ENCODE assay signal across 11 cellular contexts in genomic region chr6:151627689-151628444, GRCh38.
A peak's percentile ranks its signal among the peaks of the same experiment; 100 is the strongest.
DNase-seq lines count a peak whose midpoint lies in the region; ATAC-seq and TF ChIP-seq lines count a peak whose summit lies in the region.
"Had no signal": no experiment of that assay in that cellular context is flagged by ENCODE, and none has a peak within 500 bp of the region (broad histone marks: within the 10 kb centered on the region; RNA-seq: fewer than 3 reads in every experiment).

No MANE protein-coding gene starts in this region.

- POLR2A ChIA-PET in HEK293 (lab: Yijun Ruan, JAX), result no interaction called here
- POLR2A ChIA-PET in activated CD4-positive, alpha-beta memory T cell treated with anti-CD3 and anti-CD28 coated beads for 36 hours (lab: Charles Lee), result no interaction called here

- no peaks in the 10 kb centered on the region for H3K9me3 ChIP-seq in HEK293 (ENCODE audit: control insufficient read depth, insufficient read depth, low read depth, low read length)
- H3K9me3 ChIP-seq: SK-N-SH had no signal

- CTCF ChIA-PET in HEK293 (lab: Yijun Ruan, JAX), result interaction anchor here (0.7 to 1.5 kb wide), 3 partner anchors 9 to 186 kb away, joined by 3 to 6 read pairs (median 4); no protein-coding TSS in a partner anchor
- CTCF ChIA-PET in activated CD4-positive, alpha-beta memory T cell treated with anti-CD3 and anti-CD28 coated beads for 36 hours (lab: Charles Lee), result no interaction called here

- DNase-seq in GM10266 (ENCODE audit: extremely low spot score) (peak; percentile 11), NCI-H774 (lab: John Stamatoyannopoulos, UW) (peak; percentile 83), iris pigment epithelial cell (ENCODE audit: low read depth) (peak; percentile 22), GDM1 (lab: John Stamatoyannopoulos, UW) (no peak)
- no peak for DNase-seq in activated CD4-positive, alpha-beta memory T cell treated with anti-CD3 and anti-CD28 coated beads for 36 hours
- DNase-seq: left colon, SK-N-SH had no signal

- ATAC-seq in SK-N-SH treated with all-trans-retinoic acid at 6 μM for 48 hours, result no peak
- no peak for ATAC-seq in HG03095 (IDR thresholded peaks at IDR 0.05; ENCODE audit: unreplicated experiment)
- ATAC-seq: left colon had no signal

- no peaks in the 10 kb centered on the region for H3K36me3 Mint-ChIP-seq in activated CD4-positive, alpha-beta memory T cell treated with anti-CD3 and anti-CD28 coated beads for 36 hours

- H3K4me3 ChIP-seq in HEK293 (ENCODE audit: low read depth, low read length), result no peak overlapping the region

- H3K27ac Mint-ChIP-seq in activated CD4-positive, alpha-beta memory T cell treated with anti-CD3 and anti-CD28 coated beads for 36 hours, result no peak overlapping the region
- H3K27ac Mint-ChIP-seq: dendritic cell treated with granulocyte-macrophage colony-stimulating factor and Interleukin-4, amounts not matched to agents 40 ng/mL and 50 ng/mL, for 4 days had no signal

- no peak for TF ChIP-seq CTCF in GM10266 (IDR thresholded peaks at IDR 0.05; ENCODE audit: control insufficient read depth, insufficient read depth, low read depth, missing control alignments)
- no peak for TF ChIP-seq CTCF in HEK293 (tag by site-specific recombination; IDR thresholded peaks at IDR 0.05)

- H3K4me1 Mint-ChIP-seq in activated CD4-positive, alpha-beta memory T cell treated with anti-CD3 and anti-CD28 coated beads for 36 hours (ENCODE audit: low read depth), result peaks cover 17% of the 10 kb centered on the region

- peaks cover 14% of the 10 kb centered on the region for H3K27me3 Mint-ChIP-seq in activated CD4-positive, alpha-beta memory T cell treated with anti-CD3 and anti-CD28 coated beads for 36 hours
- H3K27me3 Mint-ChIP-seq: dendritic cell treated with granulocyte-macrophage colony-stimulating factor and Interleukin-4, amounts not matched to agents 40 ng/mL and 50 ng/mL, for 4 days had no signal

- peaks cover 2% of the 10 kb centered on the region; the same call in 1 of the 2 replicates for H3K4me1 ChIP-seq in HEK293 (ENCODE audit: control insufficient read depth, insufficient read depth, low read length)

- H3K4me3 Mint-ChIP-seq in activated CD4-positive, alpha-beta memory T cell treated with anti-CD3 and anti-CD28 coated beads for 36 hours, result no peak overlapping the region
- H3K4me3 Mint-ChIP-seq: dendritic cell treated with granulocyte-macrophage colony-stimulating factor and Interleukin-4, amounts not matched to agents 40 ng/mL and 50 ng/mL, for 4 days had no signal

- no peaks in the 10 kb centered on the region for H3K9me3 Mint-ChIP-seq in activated CD4-positive, alpha-beta memory T cell treated with anti-CD3 and anti-CD28 coated beads for 36 hours
- H3K9me3 Mint-ChIP-seq: dendritic cell treated with granulocyte-macrophage colony-stimulating factor and Interleukin-4, amounts not matched to agents 40 ng/mL and 50 ng/mL, for 4 days had no signal

- H3K36me3 ChIP-seq in HEK293 (ENCODE audit: control insufficient read depth in 2 of 2, insufficient read depth in 1 of 2, low read length in 2 of 2), result no peaks in the 10 kb centered on the region

- intact Hi-C loops in activated CD4-positive, alpha-beta memory T cell treated with anti-CD3 and anti-CD28 coated beads for 36 hours (cut with micrococcal nuclease), result loop anchor here (1.0 kb wide), 1 partner anchor 74 kb away; no protein-coding TSS in a partner anchor

- no peak overlapping the region for H3K27ac ChIP-seq in HEK293 (ENCODE audit: extremely low read depth, low read depth, low read length)

TF ChIP-seq in HEK293, 187 proteins besides CTCF, POLR2A, EP300 and RAD21:
- peak; percentile 15; the same call in 1 of the 2 replicates for TF ChIP-seq ZNF350 (tag by site-specific recombination; IDR thresholded peaks at IDR 0.05)
- TF ChIP-seq ZNF664 (tag by site-specific recombination; IDR thresholded peaks at IDR 0.05), result no peak
- 0 out of 2 replicates have a peak, but pooled peaks have one; percentile 32 for TF ChIP-seq PRDM1 (tag by site-specific recombination; IDR thresholded peaks at IDR 0.05)

TF ChIP-seq in SK-N-SH treated with all-trans-retinoic acid at 6 μM for 48 hours, 23 proteins besides CTCF, POLR2A, EP300 and RAD21:
- TF ChIP-seq GLIS3 (CRISPR knock-in tag; IDR thresholded peaks at IDR 0.05) (no peak), ZC3H10 (CRISPR knock-in tag; IDR thresholded peaks at IDR 0.05) (no peak), ISL1 (CRISPR knock-in tag; IDR thresholded peaks at IDR 0.05) (no peak), ARNTL (CRISPR knock-in tag; IDR thresholded peaks at IDR 0.05; ENCODE audit: borderline replicate concordance, low read depth) (no peak), RARB (CRISPR knock-in tag; IDR thresholded peaks at IDR 0.05) (no peak), ZNF8 (CRISPR knock-in tag; IDR thresholded peaks at IDR 0.05) (no peak), OSR1 (CRISPR knock-in tag; IDR thresholded peaks at IDR 0.05) (no peak), ZFP30 (CRISPR knock-in tag; IDR thresholded peaks at IDR 0.05) (no peak), ZNF70 (CRISPR knock-in tag; IDR thresholded peaks at IDR 0.05) (no peak), ZNF565 (CRISPR knock-in tag; conservative IDR thresholded peaks at IDR 0.05; ENCODE audit: low read depth) (no peak), TOX (CRISPR knock-in tag; IDR thresholded peaks at IDR 0.05; ENCODE audit: borderline replicate concordance) (no peak), POU6F1 (CRISPR knock-in tag; IDR thresholded peaks at IDR 0.05; ENCODE audit: borderline replicate concordance, low read depth) (no peak), CSDC2 (CRISPR knock-in tag; IDR thresholded peaks at IDR 0.05) (no peak), TSHZ2 (CRISPR knock-in tag; IDR thresholded peaks at IDR 0.05) (no peak), SNAI2 (CRISPR knock-in tag; IDR thresholded peaks at IDR 0.05) (no peak)
- TF ChIP-seq, protein P1, sequence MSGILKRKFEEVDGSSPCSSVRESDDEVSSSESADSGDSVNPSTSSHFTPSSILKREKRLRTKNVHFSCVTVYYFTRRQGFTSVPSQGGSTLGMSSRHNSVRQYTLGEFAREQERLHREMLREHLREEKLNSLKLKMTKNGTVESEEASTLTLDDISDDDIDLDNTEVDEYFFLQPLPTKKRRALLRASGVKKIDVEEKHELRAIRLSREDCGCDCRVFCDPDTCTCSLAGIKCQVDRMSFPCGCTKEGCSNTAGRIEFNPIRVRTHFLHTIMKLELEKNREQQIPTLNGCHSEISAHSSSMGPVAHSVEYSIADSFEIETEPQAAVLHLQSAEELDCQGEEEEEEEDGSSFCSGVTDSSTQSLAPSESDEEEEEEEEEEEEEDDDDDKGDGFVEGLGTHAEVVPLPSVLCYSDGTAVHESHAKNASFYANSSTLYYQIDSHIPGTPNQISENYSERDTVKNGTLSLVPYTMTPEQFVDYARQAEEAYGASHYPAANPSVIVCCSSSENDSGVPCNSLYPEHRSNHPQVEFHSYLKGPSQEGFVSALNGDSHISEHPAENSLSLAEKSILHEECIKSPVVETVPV (CRISPR knock-in tag; IDR thresholded peaks at IDR 0.05), result no peak

Comparison
In these comparisons a context has a peak if more than half of its experiments do, and no peak if none do; other contexts are left out.
1. DNase-seq: peak in GM10266 (single experiment), NCI-H774 (single experiment) and iris pigment epithelial cell (single experiment); none in activated CD4-positive, alpha-beta memory T cell treated with anti-CD3 and anti-CD28 coated beads for 36 hours (single experiment) and GDM1 (single experiment).